In genomic region chr15:66672867-66673266, GRCh38 we compare ENCODE assay signal across 15 cellular contexts. TPM values are rescaled to one million over a fixed set of nuclear protein-coding genes. Genes with fewer than 3 reads are reported as not detected.
DNase-seq lines count a peak whose midpoint lies in the region; ATAC-seq and TF ChIP-seq lines count a peak whose summit lies in the region.
"Had no signal": no experiment of that assay in that cellular context is flagged by ENCODE, and none has a peak within 500 bp of the region (broad histone marks: within the 10 kb centered on the region; RNA-seq: fewer than 3 reads in every experiment).

No MANE protein-coding gene starts in this region.

- peak overlapping the region; percentile 22 for H2BK120ac ChIP-seq in mesenchymal stem cell (ENCODE audit: low read depth, low read length)

- H3K4me1 ChIP-seq in cardiac muscle cell (ENCODE audit: low read depth) = peaks cover 27% of the 10 kb centered on the region
- H3K4me1 ChIP-seq in mesenchymal stem cell (ENCODE audit: control insufficient read depth, insufficient read depth, low read depth, low read length) = peaks cover 5% of the 10 kb centered on the region
- H3K4me1 ChIP-seq in smooth muscle cell (ENCODE audit: low read depth) = peaks cover 5% of the 10 kb centered on the region

- H3K4me2 ChIP-seq in mesenchymal stem cell (ENCODE audit: low read length, poor library complexity, severe bottlenecking) = no peak overlapping the region
- H3K4me2 ChIP-seq in smooth muscle cell = peak overlapping the region; percentile 20

- no peak overlapping the region for H4K91ac ChIP-seq in mesenchymal stem cell (ENCODE audit: low read length)

- ATAC-seq in left cardiac atrium = no peak
- no peak for ATAC-seq in WTC11
- no peak for ATAC-seq in HG02610 (IDR thresholded peaks at IDR 0.05; ENCODE audit: unreplicated experiment)
- ATAC-seq: PC-3 had no signal

- no peak overlapping the region for H3K18ac ChIP-seq in mesenchymal stem cell (ENCODE audit: low read depth in 1 of 2, low read length in 2 of 2)

- H3K9me3 ChIP-seq in cardiac muscle cell (ENCODE audit: low read depth) (no peaks in the 10 kb centered on the region), mesenchymal stem cell (ENCODE audit: control insufficient read depth, low read length) (peaks cover 2% of the 10 kb centered on the region), smooth muscle cell (replicated peaks; ENCODE audit: low read depth) (no peaks in the 10 kb centered on the region)

- H3K79me2 ChIP-seq in smooth muscle cell (ENCODE audit: low read depth) = no peaks in the 10 kb centered on the region

- no peak for TF ChIP-seq CTCF in cardiac muscle cell (IDR thresholded peaks at IDR 0.05; ENCODE audit: low read depth, low read length)
- no peak for TF ChIP-seq CTCF in WTC11 (IDR thresholded peaks at IDR 0.05)
- no peak for TF ChIP-seq CTCF in smooth muscle cell (IDR thresholded peaks at IDR 0.05; ENCODE audit: borderline replicate concordance, insufficient read depth, poor library complexity, severe bottlenecking)
- no peak for TF ChIP-seq CTCF in GM10266 (IDR thresholded peaks at IDR 0.05; ENCODE audit: control insufficient read depth, insufficient read depth, low read depth, missing control alignments)

- H2BK5ac ChIP-seq in mesenchymal stem cell (ENCODE audit: low read depth, low read length, poor library complexity, severe bottlenecking) = no peak overlapping the region

- peak overlapping the region; percentile 18 for H2BK15ac ChIP-seq in mesenchymal stem cell (ENCODE audit: low read depth, poor library complexity, severe bottlenecking)

- no peak overlapping the region for H3K4me3 ChIP-seq in cardiac muscle cell
- H3K4me3 ChIP-seq in mesenchymal stem cell (ENCODE audit: insufficient read depth in 1 of 2, low read depth in 1 of 2, low read length in 2 of 2) = no peak overlapping the region
- H3K4me3 ChIP-seq in smooth muscle cell = no peak overlapping the region
- H3K4me3 ChIP-seq: GM23248 had no signal

- peaks cover 1% of the 10 kb centered on the region for H3K36me3 Mint-ChIP-seq in WTC11

- H4K8ac ChIP-seq in mesenchymal stem cell (ENCODE audit: low read length) = no peak overlapping the region

- H3K9me3 Mint-ChIP-seq in WTC11 = peaks cover 2% of the 10 kb centered on the region

- peaks cover 26% of the 10 kb centered on the region for H3K4me1 Mint-ChIP-seq in WTC11

- intact Hi-C loops in left cardiac atrium (cut with DNase I) = no loop called here

- H3K27ac Mint-ChIP-seq in WTC11 = peak overlapping the region; percentile 50; the same call in 1 of the 2 replicates

- H3K79me1 ChIP-seq in mesenchymal stem cell (replicated peaks; ENCODE audit: low read length, poor library complexity, severe bottlenecking) = no peaks in the 10 kb centered on the region

- CTCF ChIA-PET in WTC11 (lab: Charles Lee) = interaction anchor here (1.4 to 2.5 kb wide), 6 partner anchors 11 to 54 kb away, joined by 4 to 13 read pairs (median 10); partner anchors contain the start of gene SMAD6

- H3K27ac ChIP-seq in cardiac muscle cell (peak overlapping the region; percentile 64), mesenchymal stem cell (ENCODE audit: low read length, poor library complexity, severe bottlenecking) (no peak overlapping the region), smooth muscle cell (ENCODE audit: low read depth) (peak overlapping the region; percentile 61)
- H3K27ac ChIP-seq: GM23248 had no signal

- H3K27me3 ChIP-seq in cardiac muscle cell (no peaks in the 10 kb centered on the region), mesenchymal stem cell (ENCODE audit: control insufficient read depth in 1 of 2, insufficient read depth in 1 of 2, low read length in 2 of 2) (peaks cover 0 to 3% of the 10 kb centered on the region in 2 experiments), smooth muscle cell (ENCODE audit: low read depth) (no peaks in the 10 kb centered on the region)

- H3K36me3 ChIP-seq in cardiac muscle cell = no peaks in the 10 kb centered on the region
- H3K36me3 ChIP-seq in mesenchymal stem cell (ENCODE audit: control insufficient read depth in 1 of 2, insufficient read depth in 2 of 2, low read depth in 1 of 2, low read length in 2 of 2) = no peaks in the 10 kb centered on the region
- H3K36me3 ChIP-seq in smooth muscle cell (ENCODE audit: low read depth) = no peaks in the 10 kb centered on the region

- POLR2A ChIA-PET in WTC11 (lab: Charles Lee) = no interaction called here

- peak overlapping the region in 1 of 2 experiments; percentile 19 for H3K4ac ChIP-seq in mesenchymal stem cell (ENCODE audit: low read depth in 1 of 2, low read length in 2 of 2)

- H3K27me3 Mint-ChIP-seq in WTC11 (ENCODE audit: low read depth) = peaks cover 11% of the 10 kb centered on the region

- H3F3A ChIP-seq in smooth muscle cell (ENCODE audit: low read depth) = peaks cover 17% of the 10 kb centered on the region

- H3K23ac ChIP-seq in mesenchymal stem cell (ENCODE audit: low read length in 2 of 2) = no peak overlapping the region

- no peak overlapping the region for H3K4me3 Mint-ChIP-seq in WTC11

- no peak for DNase-seq in cardiac muscle cell (ENCODE audit: low read depth in 1 of 2, low spot score in 1 of 2)
- DNase-seq in left cardiac atrium = no peak
- DNase-seq in WTC11 (ENCODE audit: low spot score) = no peak
- no peak for DNase-seq in mesenchymal stem cell
- DNase-seq in smooth muscle cell (lab: John Stamatoyannopoulos, UW; ENCODE audit: unreplicated experiment) = no peak
- no peak for DNase-seq in NCI-H774 (lab: John Stamatoyannopoulos, UW)
- DNase-seq in GM10266 (ENCODE audit: extremely low spot score) = no peak
- DNase-seq: 8988T, DMS53, NCI-H1436 treated with DMSO at 0.1 percent for 48 hours, NCI-H2081, NCI-H524 treated with DMSO at 0.1 percent for 48 hours, PC-3 had no signal

- 78% methylated on average over 5 of the region's 5 CpGs for WGBS in mesenchymal stem cell
- WGBS in smooth muscle cell (ENCODE audit: low lambda C conversion rate) = 34% methylated on average over 5 of the region's 5 CpGs

- H2BK12ac ChIP-seq in mesenchymal stem cell (ENCODE audit: low read length in 2 of 2) = peak overlapping the region in 1 of 2 experiments; percentile 19

- H2AK5ac ChIP-seq in mesenchymal stem cell (ENCODE audit: low read length, severe bottlenecking) = no peak overlapping the region

- H4K20me1 ChIP-seq in smooth muscle cell (ENCODE audit: low read depth) = no peaks in the 10 kb centered on the region

- H3K9ac ChIP-seq in mesenchymal stem cell (ENCODE audit: low read length) = no peak overlapping the region
- no peak overlapping the region for H3K9ac ChIP-seq in smooth muscle cell (ENCODE audit: low read depth)
- H3K9ac ChIP-seq: GM23248 had no signal

- H2AFZ ChIP-seq in mesenchymal stem cell (ENCODE audit: low read depth, low read length) (no peak overlapping the region), smooth muscle cell (ENCODE audit: low read depth) (no peak overlapping the region)
- H2AFZ ChIP-seq: GM23248 had no signal

- H3K14ac ChIP-seq in mesenchymal stem cell (ENCODE audit: low read length in 2 of 2) = no peak overlapping the region

TF ChIP-seq in WTC11, 78 proteins besides CTCF, POLR2A, EP300 and RAD21 (continues in another document):
- TF ChIP-seq NR1H2 (CRISPR knock-in tag; IDR thresholded peaks at IDR 0.05) (no peak), ESRRA (CRISPR knock-in tag; IDR thresholded peaks at IDR 0.05; ENCODE audit: borderline replicate concordance) (no peak), EMX1 (CRISPR knock-in tag; IDR thresholded peaks at IDR 0.05) (no peak), ZSCAN18 (CRISPR knock-in tag; IDR thresholded peaks at IDR 0.05) (no peak), IRF1 (CRISPR knock-in tag; IDR thresholded peaks at IDR 0.05) (no peak), ATF2 (CRISPR knock-in tag; IDR thresholded peaks at IDR 0.05; ENCODE audit: borderline replicate concordance, low read depth) (no peak), ZNF671 (CRISPR knock-in tag; IDR thresholded peaks at IDR 0.05) (no peak), SMAD4 (CRISPR knock-in tag; IDR thresholded peaks at IDR 0.05) (no peak), IRF2 (CRISPR knock-in tag; IDR thresholded peaks at IDR 0.05; ENCODE audit: borderline replicate concordance, low read depth) (no peak), FOXP1 (CRISPR knock-in tag; IDR thresholded peaks at IDR 0.05; ENCODE audit: borderline replicate concordance) (no peak)

RNA-seq across cellular contexts. Expression of gene SMAD6, which starts 29.2 kb away (rescaled TPM):
- 232 and 274 TPM in 2 replicates for total RNA-seq in cardiac muscle cell
- 106 and 155 TPM in 2 replicates for polyA plus RNA-seq in cardiac muscle cell
- total RNA-seq in left cardiac atrium = 10 to 100 TPM; 13.5 to 51.5 TPM
- 9.2 to 13.9 TPM (median 10.4 TPM) in 3 replicates for total RNA-seq in WTC11 (2021)
- 5.5 TPM for polyA plus RNA-seq in mesenchymal stem cell (2013, experiment 1 of 2)
- polyA plus RNA-seq in mesenchymal stem cell (2013, experiment 2 of 2) = 5.6 TPM
- total RNA-seq in smooth muscle cell = 41.6 and 42.6 TPM in 2 replicates
- 37.9 and 44.0 TPM in 2 replicates for polyA plus RNA-seq in smooth muscle cell
